ENCODE assay signal across 23 cellular contexts in genomic region chr1:185207178-185207577, GRCh38. TPM values are rescaled to one million over a fixed set of nuclear protein-coding genes. Genes with fewer than 3 reads are reported as not detected.
DNase-seq lines count a peak whose midpoint lies in the region; ATAC-seq, FAIRE-seq and TF ChIP-seq lines count a peak whose summit lies in the region.
"Had no signal": no experiment of that assay in that cellular context is flagged by ENCODE, and none has a peak within 500 bp of the region (broad histone marks: within the 10 kb centered on the region; RNA-seq: fewer than 3 reads in every experiment).

No MANE protein-coding gene starts in this region.

- no peak overlapping the region for H3K56ac ChIP-seq in mesendoderm (ENCODE audit: low read length)
- H3K56ac ChIP-seq in H9 (ENCODE audit: insufficient read length, low read depth, low read length): no peak overlapping the region

- intact Hi-C loops in K562 (cut with micrococcal nuclease): loop anchor here (10.0 kb wide), 4 partner anchors 108 to 468 kb away; partner anchors contain the start of gene IVNS1ABP

- no peak for TF ChIP-seq POLR2A in K562 (conservative IDR thresholded peaks at IDR 0.05)

- no peaks in the 10 kb centered on the region for H3K23me2 ChIP-seq in H9 (ENCODE audit: insufficient read length, low read depth, low read length, poor library complexity, severe bottlenecking)

- H3K36me3 ChIP-seq in OCI-LY3 (replicated peaks; ENCODE audit: low read depth, low read length) (no peaks in the 10 kb centered on the region), K562 (ENCODE audit: control insufficient read depth, insufficient read depth, low read length) (no peaks in the 10 kb centered on the region), mesendoderm (ENCODE audit: control insufficient read depth, insufficient read depth, low read length) (no peaks in the 10 kb centered on the region)

- no peak overlapping the region for H4K8ac ChIP-seq in mesendoderm (ENCODE audit: low read depth, low read length)
- no peak overlapping the region for H4K8ac ChIP-seq in H9 (replicated peaks; ENCODE audit: insufficient read length, low read depth, low read length)

- no peaks in the 10 kb centered on the region for H3K4me1 ChIP-seq in OCI-LY3 (ENCODE audit: low read length)
- H3K4me1 ChIP-seq in K562 (replicated peaks in 1 of 2; ENCODE audit: control insufficient read depth in 2 of 2, insufficient read depth in 2 of 2, low read length in 2 of 2): no peaks in the 10 kb centered on the region; a peak in 1 of 5 replicates
- H3K4me1 ChIP-seq in mesendoderm (ENCODE audit: control insufficient read depth, low read depth, low read length): no peaks in the 10 kb centered on the region
- no peaks in the 10 kb centered on the region for H3K4me1 ChIP-seq in H9 (ENCODE audit: insufficient read depth, low read length)

- no peaks in the 10 kb centered on the region for H3K4me1 Mint-ChIP-seq in H9
- H3K4me1 Mint-ChIP-seq: T-cell had no signal

- TF ChIP-seq CTCF in OCI-LY3 (IDR thresholded peaks at IDR 0.05; ENCODE audit: low read depth, low read length) (peak; percentile 50), K562 (IDR thresholded peaks at IDR 0.05 in 2 of 3, conservative IDR thresholded peaks at IDR 0.05 in 1 of 3; ENCODE audit: insufficient read depth in 2 of 3, low read depth in 1 of 3, low read length in 3 of 3) (peak; percentile 23 to 55 (median 43); a peak in 3 of 6 replicates), H9 (conservative IDR thresholded peaks at IDR 0.05) (no peak)

- peak overlapping the region in 1 of 3 experiments; percentile 54; a peak in 1 of 7 replicates for H3K27ac Mint-ChIP-seq in H9
- H3K27ac Mint-ChIP-seq: T-cell had no signal

- H2BK5ac ChIP-seq in mesendoderm (ENCODE audit: low read length) (no peak overlapping the region), H9 (ENCODE audit: insufficient read length, low read length) (no peak overlapping the region)

- peak; percentile 5 for DNase-seq in HCEC 1CT
- peak in 2 of 4 experiments; percentile 28 to 39 for DNase-seq in K562 (ENCODE audit: extremely low read depth in 1 of 4, low spot score in 3 of 4)
- DNase-seq in mesendoderm: peak; percentile 2
- no peak for DNase-seq in cortex of kidney (lab: John Stamatoyannopoulos, UW)
- no peak for DNase-seq in NCI-H526 treated with DMSO at 0.1 percent for 48 hours (lab: John Stamatoyannopoulos, UW)
- DNase-seq in H9: no peak
- DNase-seq: CD4-positive, CD25-positive, alpha-beta regulatory T cell; DMS79 treated with DMSO at 0.1 percent for 48 hours; GOT3; NCI-H1105; NCI-H146; NCI-H2029; NCI-H2171; NCI-H345; NCI-H524; NCI-H82; SHP77 treated with DMSO at 0.1 percent for 48 hours; T-cell had no signal

- H3K27ac ChIP-seq in OCI-LY3 (ENCODE audit: low read length): no peak overlapping the region
- no peak overlapping the region for H3K27ac ChIP-seq in K562 (ENCODE audit: extremely low read depth, low read depth, low read length)
- H3K27ac ChIP-seq in mesendoderm (ENCODE audit: low read depth, low read length): no peak overlapping the region
- H3K27ac ChIP-seq in H9 (ENCODE audit: insufficient read length, low read depth, low read length): no peak overlapping the region
- H3K27ac ChIP-seq: HL-60, KMS-11 had no signal

- H3K36me3 Mint-ChIP-seq in H9 (ENCODE audit: insufficient read depth in 1 of 3, low read depth in 3 of 3): peaks cover 5 to 17% (median 13%) of the 10 kb centered on the region in 3 experiments; a peak in 6 of 7 replicates

- no peak overlapping the region for H3K9ac ChIP-seq in OCI-LY3 (ENCODE audit: low read length)
- H3K9ac ChIP-seq in K562 (ENCODE audit: insufficient read depth in 1 of 2, low read depth in 2 of 2, low read length in 2 of 2): no peak overlapping the region
- no peak overlapping the region for H3K9ac ChIP-seq in mesendoderm (ENCODE audit: low read length)
- no peak overlapping the region for H3K9ac ChIP-seq in H9 (ENCODE audit: extremely low read depth, insufficient read length, low read length)
- H3K9ac ChIP-seq: KMS-11 had no signal

- H3K79me1 ChIP-seq in mesendoderm (ENCODE audit: low read length) (no peaks in the 10 kb centered on the region), H9 (ENCODE audit: insufficient read depth, low read depth, low read length, poor library complexity, severe bottlenecking) (no peaks in the 10 kb centered on the region)

- no peaks in the 10 kb centered on the region; the same call in 1 of the 2 replicates for H3K27me3 Mint-ChIP-seq in H9 (ENCODE audit: low read depth)
- H3K27me3 Mint-ChIP-seq: CD4-positive, CD25-positive, alpha-beta regulatory T cell; T-cell had no signal

- H4K5ac ChIP-seq in mesendoderm (ENCODE audit: low read length): no peak overlapping the region
- H4K5ac ChIP-seq in H9 (ENCODE audit: insufficient read length, low read depth, low read length): no peak overlapping the region

- no TSS peak for BruUV-seq in K562 (replicated peaks; lab: Mats Ljungman, UMichigan)

- no peak overlapping the region for H2BK20ac ChIP-seq in H9 (ENCODE audit: low read depth, low read length, poor library complexity, severe bottlenecking)

- H3K27me3 ChIP-seq in OCI-LY3 (ENCODE audit: low read depth, low read length): no peaks in the 10 kb centered on the region
- no peaks in the 10 kb centered on the region for H3K27me3 ChIP-seq in K562 (ENCODE audit: control insufficient read depth in 2 of 2, insufficient read depth in 2 of 2, low read length in 2 of 2)
- H3K27me3 ChIP-seq in mesendoderm (ENCODE audit: insufficient read depth, low read length, poor library complexity): no peaks in the 10 kb centered on the region
- H3K27me3 ChIP-seq in H9 (ENCODE audit: insufficient read depth, low read length): no peaks in the 10 kb centered on the region

- peak; percentile 28 to 49 for TF ChIP-seq RAD21 in K562 (CRISPR knock-in tag; conservative IDR thresholded peaks at IDR 0.05 in 1 of 2, IDR thresholded peaks at IDR 0.05 in 1 of 2)

- H2BK15ac ChIP-seq in mesendoderm (replicated peaks; ENCODE audit: low read depth) (no peak overlapping the region), H9 (ENCODE audit: low read depth, low read length) (no peak overlapping the region)

- H3K4me3 ChIP-seq in OCI-LY3 (ENCODE audit: low read length) (no peak overlapping the region), K562 (no peak overlapping the region), mesendoderm (ENCODE audit: low read length) (no peak overlapping the region)

- H3K9me3 ChIP-seq in OCI-LY3 (ENCODE audit: insufficient read depth, low read length) (no peaks in the 10 kb centered on the region), K562 (replicated peaks; ENCODE audit: control insufficient read depth, insufficient read depth, low read depth, low read length) (no peaks in the 10 kb centered on the region), H9 (ENCODE audit: control insufficient read depth, low read depth, low read length) (no peaks in the 10 kb centered on the region)

- H2AFZ ChIP-seq in OCI-LY3 (ENCODE audit: low read depth, low read length) (no peak overlapping the region), K562 (ENCODE audit: low read depth, low read length) (no peak overlapping the region; the same call in 1 of the 2 replicates), H9 (ENCODE audit: low read length) (no peak overlapping the region)

- POLR2A ChIA-PET in K562 (lab: Yijun Ruan, JAX): no interaction called here

- no peaks in the 10 kb centered on the region for H3K9me1 ChIP-seq in K562 (ENCODE audit: control insufficient read depth, insufficient read depth, low read length)

- no peak overlapping the region for H3K4me3 Mint-ChIP-seq in H9
- H3K4me3 Mint-ChIP-seq: CD4-positive, CD25-positive, alpha-beta regulatory T cell; T-cell had no signal

- CTCF ChIA-PET in K562 (lab: Yijun Ruan, JAX; ENCODE audit: low intra/inter-chr PET ratio): no interaction called here

- peak; percentile 77 for ATAC-seq in K562
- ATAC-seq: SK-N-SH treated with all-trans-retinoic acid at 6 μM for 48 hours, T-cell had no signal

- peaks cover 5 to 13% of the 10 kb centered on the region in 2 experiments; a peak in 3 of 5 replicates for H3K9me3 Mint-ChIP-seq in H9

- H3T11ph ChIP-seq in H9 (ENCODE audit: low read length): no peak overlapping the region

- H2BK120ac ChIP-seq in mesendoderm (ENCODE audit: low read depth, low read length) (no peak overlapping the region), H9 (ENCODE audit: low read depth, low read length, poor library complexity, severe bottlenecking) (no peak overlapping the region)

- H3K79me2 ChIP-seq in OCI-LY3 (ENCODE audit: low read length): no peaks in the 10 kb centered on the region
- no peaks in the 10 kb centered on the region for H3K79me2 ChIP-seq in K562 (ENCODE audit: control insufficient read depth, insufficient read depth, low read length)
- no peaks in the 10 kb centered on the region for H3K79me2 ChIP-seq in mesendoderm (ENCODE audit: control insufficient read depth, insufficient read depth, low read length)
- no peaks in the 10 kb centered on the region for H3K79me2 ChIP-seq in H9 (ENCODE audit: insufficient read depth, low read length)

- no peaks in the 10 kb centered on the region; the same call in 1 of the 2 replicates for H4K20me1 ChIP-seq in OCI-LY3 (ENCODE audit: insufficient read depth, low read length)
- no peaks in the 10 kb centered on the region for H4K20me1 ChIP-seq in K562 (replicated peaks; ENCODE audit: control insufficient read depth, insufficient read depth, low read length)
- no peaks in the 10 kb centered on the region for H4K20me1 ChIP-seq in H9 (ENCODE audit: control insufficient read depth, insufficient read depth, insufficient read length)

- no peak overlapping the region for H3K18ac ChIP-seq in mesendoderm (ENCODE audit: low read length)
- no peak overlapping the region for H3K18ac ChIP-seq in H9 (ENCODE audit: insufficient read length, low read depth, low read length)

- H2BK12ac ChIP-seq in H9 (ENCODE audit: insufficient read length, low read depth, low read length): no peak overlapping the region

- H3K14ac ChIP-seq in H9 (ENCODE audit: insufficient read depth, low read length): no peak overlapping the region

- in situ Hi-C loops in K562 (cut with MboI): no loop called here

- FAIRE-seq in K562 (lab: Jason Lieb, UNC): no peak
- FAIRE-seq: GM12891 had no signal

- no peak for TF ChIP-seq EP300 in K562 (IDR thresholded peaks at IDR 0.05; ENCODE audit: low read length)

- no peak overlapping the region for H3K4ac ChIP-seq in mesendoderm (ENCODE audit: low read depth, low read length)
- H3K4ac ChIP-seq in H9 (ENCODE audit: low read depth, low read length): no peak overlapping the region

- no peak overlapping the region for H4K91ac ChIP-seq in H9 (ENCODE audit: insufficient read length, low read depth, low read length)

- no peak overlapping the region for H3K23ac ChIP-seq in mesendoderm (ENCODE audit: low read length)
- H3K23ac ChIP-seq in H9 (ENCODE audit: insufficient read length, low read depth, low read length): no peak overlapping the region

- H2AK5ac ChIP-seq in mesendoderm (ENCODE audit: low read length) (no peak overlapping the region), H9 (ENCODE audit: insufficient read length, low read length) (no peak overlapping the region)

- no peak overlapping the region for H3K4me2 ChIP-seq in OCI-LY3 (ENCODE audit: low read length)
- H3K4me2 ChIP-seq in K562 (ENCODE audit: insufficient read depth, low read length): no peak overlapping the region
- no peak overlapping the region for H3K4me2 ChIP-seq in mesendoderm (ENCODE audit: low read length)
- H3K4me2 ChIP-seq in H9 (ENCODE audit: insufficient read depth, insufficient read length, low read length): no peak overlapping the region
- H3K4me2 ChIP-seq: KMS-11 had no signal

RNA-seq across cellular contexts. Expression of gene SWT1, which starts 50.2 kb away (rescaled TPM):
- 2.0 and 10.0 TPM in 2 replicates for total RNA-seq in K562 (2011; cell fraction: chromatin; rRNA removed; ENCODE audit: low replicate concordance)
- total RNA-seq in K562 (2011; cell fraction: nucleolus; rRNA removed): 0.92 and 1.3 TPM in 2 replicates
- total RNA-seq in K562 (2011; cell fraction: nucleoplasm; rRNA removed): 2.8 and 2.9 TPM in 2 replicates
- total RNA-seq in K562 (2014; rRNA removed) (1.5 and 1.6 TPM in 2 replicates), K562 (2014; rRNA removed; fragmentation: Illumina TruSeq; extraction: Trizol) (3.1 and 3.9 TPM in 2 replicates), K562 (2015; rRNA removed; fragmentation: Illumina TruSeq; extraction: Trizol) (2.7 and 2.9 TPM in 2 replicates), K562 (2021) (2.2 TPM in 2 replicates), H9 (2021) (5.2 and 5.8 TPM in 2 replicates)
- polyA plus RNA-seq in K562 (2011; rRNA removed) (2.9 and 3.4 TPM in 2 replicates), K562 (2014; fragmentation: Illumina TruSeq; extraction: Trizol) (1.9 and 2.3 TPM in 2 replicates), K562 (2014; fragmentation: Nextera tagmentation; extraction: Ambion mirVana) (1 to 10 TPM; 1.5 to 2.3 TPM), K562 (2014; rRNA removed) (1.6 and 2.0 TPM in 2 replicates)
- polyA plus RNA-seq in K562 (2011; cell fraction: cytosol; rRNA removed): 0.42 and 1.2 TPM in 2 replicates
- polyA plus RNA-seq in K562 (2011; cell fraction: nucleus; rRNA removed): 2.0 and 2.6 TPM in 2 replicates
- polyA plus RNA-seq in K562 (2012): 1.9 and 2.5 TPM in 2 replicates
- 3.9 and 4.8 TPM in 2 replicates for polyA minus RNA-seq in K562 (2011; rRNA and poly(A)+ RNA removed)
- 1.5 and 2.1 TPM in 2 replicates for polyA minus RNA-seq in K562 (2011; cell fraction: cytosol; rRNA and poly(A)+ RNA removed)
- 1.9 and 3.9 TPM in 2 replicates for polyA minus RNA-seq in K562 (2011; cell fraction: nucleus; rRNA and poly(A)+ RNA removed)
- 2.9 TPM for polyA plus RNA-seq in mesendoderm (2013, experiment 1 of 2)
- 2.7 TPM for polyA plus RNA-seq in mesendoderm (2013, experiment 2 of 2)

RNA-seq across cellular contexts. Expression of gene TRMT1L, which starts 50.4 kb away (rescaled TPM):
- 22.9 and 43.0 TPM in 2 replicates for total RNA-seq in K562 (2011; cell fraction: chromatin; rRNA removed; ENCODE audit: low replicate concordance)
- 6.6 and 7.0 TPM in 2 replicates for total RNA-seq in K562 (2011; cell fraction: nucleolus; rRNA removed)
- total RNA-seq in K562 (2011; cell fraction: nucleoplasm; rRNA removed): 12.3 and 13.7 TPM in 2 replicates
- total RNA-seq in K562 (2014; rRNA removed): 22.1 and 29.3 TPM in 2 replicates
- 36.8 and 39.4 TPM in 2 replicates for total RNA-seq in K562 (2014; rRNA removed; fragmentation: Illumina TruSeq; extraction: Trizol)
- total RNA-seq in K562 (2015; rRNA removed; fragmentation: Illumina TruSeq; extraction: Trizol): 35.3 and 42.2 TPM in 2 replicates
- total RNA-seq in K562 (2021): 29.2 and 32.9 TPM in 2 replicates
- polyA plus RNA-seq in K562 (2011; rRNA removed): 61.5 and 88.9 TPM in 2 replicates
- 19.8 and 40.6 TPM in 2 replicates for polyA plus RNA-seq in K562 (2011; cell fraction: cytosol; rRNA removed)
- polyA plus RNA-seq in K562 (2011; cell fraction: nucleus; rRNA removed): 21.5 and 37.9 TPM in 2 replicates
- 19.5 and 20.8 TPM in 2 replicates for polyA plus RNA-seq in K562 (2012)
- polyA plus RNA-seq in K562 (2014; fragmentation: Illumina TruSeq; extraction: Trizol): 36.8 and 45.4 TPM in 2 replicates
- 1 to 10 TPM; 6.4 to 7.9 TPM for polyA plus RNA-seq in K562 (2014; fragmentation: Nextera tagmentation; extraction: Ambion mirVana)
- polyA plus RNA-seq in K562 (2014; rRNA removed): 22.1 and 23.3 TPM in 2 replicates
- 145 and 148 TPM in 2 replicates for polyA minus RNA-seq in K562 (2011; rRNA and poly(A)+ RNA removed)
- polyA minus RNA-seq in K562 (2011; cell fraction: cytosol; rRNA and poly(A)+ RNA removed): 50.5 and 61.9 TPM in 2 replicates
- 8.5 and 19.8 TPM in 2 replicates for polyA minus RNA-seq in K562 (2011; cell fraction: nucleus; rRNA and poly(A)+ RNA removed)
- polyA plus RNA-seq in mesendoderm (2013, experiment 1 of 2): 9.9 TPM
- 10.1 TPM for polyA plus RNA-seq in mesendoderm (2013, experiment 2 of 2)
- total RNA-seq in H9 (2021): 16.6 and 17.9 TPM in 2 replicates

Comparison
In these comparisons a context has a peak if more than half of its experiments do, and no peak if none do; other contexts are left out.
1. DNase-seq: peak in HCEC 1CT (single experiment) and mesendoderm (single experiment); none in cortex of kidney (single experiment), NCI-H526 treated with DMSO at 0.1 percent for 48 hours (single experiment) and H9 (single experiment).